Comparison of ENCODE assay signal across 8 cellular contexts in the genomic region with DNA sequence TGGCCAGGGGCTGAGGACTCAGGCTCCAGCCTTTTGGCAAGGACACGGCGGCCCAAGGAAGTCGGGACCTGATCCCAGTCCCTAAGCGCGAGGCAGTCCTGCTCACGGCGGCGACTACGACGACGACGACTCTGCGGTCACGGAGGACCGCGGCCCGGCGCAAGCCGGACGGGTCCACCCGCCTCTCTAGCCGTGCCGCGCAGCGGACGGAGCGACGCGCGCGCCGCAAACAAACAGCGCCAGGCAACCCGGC. TPM values are rescaled to one million over a fixed set of nuclear protein-coding genes. Genes with fewer than 3 reads are reported as not detected.
DNase-seq lines count a peak whose midpoint lies in the region; ATAC-seq and TF ChIP-seq lines count a peak whose summit lies in the region.

No MANE protein-coding gene starts in this region.

- H3K27ac ChIP-seq in colonic mucosa (peak overlapping the region; percentile 77), muscle layer of colon (ENCODE audit: low read depth, low read length) (peak overlapping the region; percentile 82)

- H3K9ac ChIP-seq in colonic mucosa (ENCODE audit: low read depth in 2 of 2, low read length in 2 of 2) (peak overlapping the region; percentile 40 to 50), muscle layer of colon (ENCODE audit: low read length) (peak overlapping the region; percentile 58)

- intact Hi-C loops in colonic mucosa (cut with DNase I) = loop anchor here (2.0 kb wide), 1 partner anchor 467 kb away; no protein-coding TSS in a partner anchor

- no peak for ATAC-seq in GM21717 (IDR thresholded peaks at IDR 0.05; ENCODE audit: unreplicated experiment)
- no peak for ATAC-seq in HG02970 (IDR thresholded peaks at IDR 0.05; ENCODE audit: low FRiP score, unreplicated experiment)
- no peak for ATAC-seq in GM21619 (IDR thresholded peaks at IDR 0.05; ENCODE audit: unreplicated experiment)
- no peak for ATAC-seq in HG02678 (IDR thresholded peaks at IDR 0.05; ENCODE audit: unreplicated experiment)

- TF ChIP-seq CTCF in colonic mucosa (IDR thresholded peaks at IDR 0.05) = no peak

- H3K27me3 ChIP-seq in colonic mucosa (peaks cover 10% of the 10 kb centered on the region), muscle layer of colon (ENCODE audit: control insufficient read depth in 1 of 2, insufficient read depth in 2 of 2, low read length in 2 of 2) (no peaks in the 10 kb centered on the region)

- H3K9me3 ChIP-seq in colonic mucosa = no peaks in the 10 kb centered on the region
- no peaks in the 10 kb centered on the region for H3K9me3 ChIP-seq in muscle layer of colon (ENCODE audit: low read length)

- DNase-seq in AG08395 (ENCODE audit: low spot score) = peak; percentile 31
- peak; percentile 69 for DNase-seq in HuH-7.5 (ENCODE audit: low spot score)
- peak; percentile 22 for DNase-seq in colonic mucosa

- H3K36me3 ChIP-seq in colonic mucosa (no peaks in the 10 kb centered on the region), muscle layer of colon (ENCODE audit: insufficient read depth, low read length) (no peaks in the 10 kb centered on the region)

- H3K4me3 ChIP-seq in colonic mucosa (peak overlapping the region; percentile 47), muscle layer of colon (ENCODE audit: low read depth in 1 of 2, low read length in 2 of 2) (peak overlapping the region; percentile 69 to 72)

- H3K4me1 ChIP-seq in colonic mucosa (peaks cover 18% of the 10 kb centered on the region), muscle layer of colon (ENCODE audit: insufficient read depth, low read length) (peaks cover 52% of the 10 kb centered on the region)

RNA-seq across cellular contexts. Expression of a gene that starts 0.4 kb away (rescaled TPM):
- total RNA-seq in colonic mucosa = 1 to 10 TPM; 2.6 to 3.3 TPM

RNA-seq across cellular contexts. Expression of a gene that starts 59.4 kb away (rescaled TPM):
- not detected for total RNA-seq in colonic mucosa
